ENCODE assay signal across 16 cellular contexts in the genomic region with DNA sequence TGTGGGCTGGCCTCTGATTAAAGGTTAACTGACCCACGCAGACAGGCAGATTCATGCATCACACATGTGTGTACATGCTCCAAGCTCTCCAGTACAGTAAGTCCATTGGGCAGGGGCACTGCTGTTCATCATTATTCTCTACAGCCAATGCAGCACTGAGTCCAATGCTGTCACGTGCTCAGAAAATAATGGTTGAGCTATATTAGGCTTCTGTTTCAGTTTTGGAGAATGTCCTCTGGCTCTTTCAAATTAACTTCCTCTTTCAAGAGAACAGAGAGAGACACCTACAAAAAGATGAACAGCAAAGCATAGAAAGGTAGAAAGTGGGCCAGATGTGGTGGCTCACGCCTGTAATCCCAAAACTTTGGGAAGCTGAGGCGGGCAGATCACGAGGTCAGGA.
DNase-seq lines count a peak whose midpoint lies in the region; ATAC-seq, FAIRE-seq and TF ChIP-seq lines count a peak whose summit lies in the region.
"Had no signal": no experiment of that assay in that cellular context is flagged by ENCODE, and none has a peak within 500 bp of the region (broad histone marks: within the 10 kb centered on the region; RNA-seq: fewer than 3 reads in every experiment).

No MANE protein-coding gene starts in this region.

- no peaks in the 10 kb centered on the region for H3K27me3 ChIP-seq in adrenal gland
- H3K27me3 ChIP-seq: heart right ventricle, tibial nerve had no signal

- DNase-seq in GM12891 (ENCODE audit: insufficient read length, low spot score) (no peak), hypothalamus (lab: John Stamatoyannopoulos, UW) (no peak), RKO (ENCODE audit: low spot score) (no peak), adrenal gland (no peak)
- DNase-seq: activated T-cell treated with anti-CD3 and anti-CD28 coated beads, Interleukin-2, amount 50 U/mL, for 72 hours; Calu3; heart right ventricle; NCI-H187; NCI-H774; psoas muscle; SHP77 had no signal

- no peak for TF ChIP-seq POLR2A in GM12891 (IDR thresholded peaks at IDR 0.05; ENCODE audit: low read depth, low read length)
- no peak for TF ChIP-seq POLR2A in adrenal gland (IDR thresholded peaks at IDR 0.05)

- 74 to 94% (median 85%) methylated on average over 5 of the region's 5 CpGs for WGBS in adrenal gland, 4 donors

- H3K4me1 ChIP-seq in adrenal gland (replicated peaks in 1 of 2): no peaks in the 10 kb centered on the region
- H3K4me1 ChIP-seq: heart right ventricle, psoas muscle, tibial nerve had no signal

- H3K36me3 ChIP-seq in adrenal gland (replicated peaks in 1 of 2): no peaks in the 10 kb centered on the region
- H3K36me3 ChIP-seq: heart right ventricle, tibial nerve had no signal

- ATAC-seq in GM19438 (IDR thresholded peaks at IDR 0.05; ENCODE audit: low read depth, unreplicated experiment) (peak; percentile 74), HG02852 (IDR thresholded peaks at IDR 0.05; ENCODE audit: unreplicated experiment) (peak; percentile 65), HG03521 (IDR thresholded peaks at IDR 0.05; ENCODE audit: unreplicated experiment) (peak; percentile 66), GM21723 (IDR thresholded peaks at IDR 0.05; ENCODE audit: unreplicated experiment) (no peak)
- ATAC-seq: activated T-cell treated with anti-CD3 and anti-CD28 coated beads, Interleukin-2, amount 50 U/mL, for 72 hours; heart right ventricle; psoas muscle had no signal

- intact Hi-C loops in adrenal gland (cut with DNase I): no loop called here

- no peak overlapping the region for H3K4me3 ChIP-seq in adrenal gland
- H3K4me3 ChIP-seq: heart right ventricle, psoas muscle, tibial nerve had no signal

- no peak for TF ChIP-seq CTCF in adrenal gland (IDR thresholded peaks at IDR 0.05)

- FAIRE-seq in GM12891 (lab: Jason Lieb, UNC): peak; percentile 35

- no peak overlapping the region for H3K27ac ChIP-seq in adrenal gland
- H3K27ac ChIP-seq: heart right ventricle, psoas muscle, tibial nerve had no signal

- H3K9me3 ChIP-seq in adrenal gland (replicated peaks in 1 of 3): no peaks in the 10 kb centered on the region
- H3K9me3 ChIP-seq: heart right ventricle, psoas muscle, tibial nerve had no signal

TF ChIP-seq in GM12891, 5 proteins besides CTCF, POLR2A, EP300 and RAD21:
- TF ChIP-seq TAF1 (IDR thresholded peaks at IDR 0.05; ENCODE audit: low read depth, low read length) (no peak), SPI1 (IDR thresholded peaks at IDR 0.05; ENCODE audit: low read depth, low read length) (no peak), PAX5 (IDR thresholded peaks at IDR 0.05; ENCODE audit: insufficient read depth, low read length, severe bottlenecking) (no peak)
